13 cellular contexts compared by ENCODE assay signal in the genomic region with DNA sequence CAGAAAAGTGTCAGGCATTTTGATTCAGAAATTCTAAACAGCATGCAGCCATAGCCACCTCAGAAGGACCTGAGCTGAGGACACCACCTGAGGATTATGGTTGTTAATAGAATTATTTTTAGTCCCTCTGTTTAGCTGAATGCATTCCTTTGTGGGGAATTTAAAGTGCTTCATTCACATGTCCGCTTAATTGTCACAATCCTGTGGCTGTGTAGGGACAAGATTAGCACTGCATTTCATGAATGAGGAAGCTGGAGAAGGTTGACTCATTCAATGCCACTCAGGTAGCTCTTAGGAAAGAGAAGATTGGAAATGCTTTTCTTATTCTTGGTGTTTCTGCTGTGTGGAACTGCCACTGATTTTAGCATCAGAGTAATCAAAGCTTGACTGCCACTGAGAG. TPM values are rescaled to one million over a fixed set of nuclear protein-coding genes. Genes with fewer than 3 reads are reported as not detected.
DNase-seq lines count a peak whose midpoint lies in the region; ATAC-seq and TF ChIP-seq lines count a peak whose summit lies in the region.
"Had no signal": no experiment of that assay in that cellular context is flagged by ENCODE, and none has a peak within 500 bp of the region (broad histone marks: within the 10 kb centered on the region; RNA-seq: fewer than 3 reads in every experiment).

No MANE protein-coding gene starts in this region.

- H3K4me3 ChIP-seq in HCT116 (replicated peaks in 1 of 2; ENCODE audit: low read depth in 1 of 2, low read length in 2 of 2) = no peak overlapping the region
- H3K4me3 ChIP-seq: SK-N-MC had no signal

- H3K4me1 ChIP-seq in HCT116 (ENCODE audit: control insufficient read depth in 1 of 2, insufficient read depth in 2 of 2, low read length in 2 of 2) = peaks cover 49 to 52% of the 10 kb centered on the region in 2 experiments

- H3K9me2 ChIP-seq in HCT116 (ENCODE audit: insufficient read depth) = no peaks in the 10 kb centered on the region

- no peak for TF ChIP-seq POLR2A in HCT116 (IDR thresholded peaks at IDR 0.05; ENCODE audit: borderline replicate concordance, extremely low read depth, insufficient read depth, insufficient read length)
- no peak for TF ChIP-seq POLR2A in erythroblast (IDR thresholded peaks at IDR 0.05; ENCODE audit: low read length)

- H3K79me2 ChIP-seq in HCT116 (ENCODE audit: insufficient read depth, low read length) = no peaks in the 10 kb centered on the region

- ATAC-seq in HCT116 = peak; percentile 76
- no peak for ATAC-seq in sciatic nerve
- ATAC-seq: naive thymus-derived CD4-positive, alpha-beta T cell had no signal

- H3K36me3 ChIP-seq in HCT116 (ENCODE audit: control insufficient read depth in 1 of 2, insufficient read depth in 2 of 2, low read length in 2 of 2) = no peaks in the 10 kb centered on the region

- TF ChIP-seq RAD21 in HCT116 (IDR thresholded peaks at IDR 0.05; ENCODE audit: low read depth) = no peak

- no peak for TF ChIP-seq CTCF in HCT116 (IDR thresholded peaks at IDR 0.05 in 2 of 3, conservative IDR thresholded peaks at IDR 0.05 in 1 of 3; ENCODE audit: borderline replicate concordance in 1 of 3, insufficient read depth in 1 of 3, low read depth in 2 of 3, low read length in 2 of 3)

- peak overlapping the region; percentile 73; the same call in 1 of the 2 replicates for H3K27ac ChIP-seq in HCT116 (ENCODE audit: low read depth, low read length)
- H3K27ac ChIP-seq: SK-N-MC had no signal

- DNase-seq in A172 (ENCODE audit: low spot score) (peak; percentile 29), HCT116 (ENCODE audit: low read depth, low spot score) (peak; percentile 32), SKM-1 treated with dmso at 0.1 percent for 144 hours (lab: John Stamatoyannopoulos, UW; ENCODE audit: unreplicated experiment) (peak; percentile 16), islet precursor cell (peak; percentile 75), GM19238 (ENCODE audit: insufficient read length, low spot score) (no peak), sciatic nerve (ENCODE audit: low spot score) (no peak), erythroblast (lab: John Stamatoyannopoulos, UW) (no peak)
- DNase-seq in stimulated activated CD4-positive, alpha-beta T cell treated with anti-CD3 and anti-CD28 coated beads, Interleukin-12 subunit alpha, Interleukin-12 subunit beta, amount 100 ng/mL, for 4 hours = no peak
- DNase-seq: activated CD4-positive, alpha-beta memory T cell treated with anti-CD3 and anti-CD28 coated beads for 36 hours; activated naive CD8-positive, alpha-beta T cell treated with anti-CD3 and anti-CD28 coated beads, Interleukin-2, amount 10 ng/mL, durations not matched to agents 7 days and 5 days; naive thymus-derived CD4-positive, alpha-beta T cell; NCI-H510A had no signal

- H2AFZ ChIP-seq in HCT116 (ENCODE audit: low read depth, low read length, poor library complexity, severe bottlenecking) = peak overlapping the region; percentile 58

- CTCF ChIA-PET in HCT116 (lab: Charles Lee) = no interaction called here

- intact Hi-C loops in HCT116 (cut with micrococcal nuclease) = no loop called here
- intact Hi-C loops in sciatic nerve (cut with DNase I) = no loop called here

- BruUV-seq in HCT116 (replicated peaks; lab: Mats Ljungman, UMichigan) = no TSS peak

- RAD21 ChIA-PET in HCT116 (lab: Charles Lee; ENCODE audit: low non-redundant PET in 1 of 2, low total read pairs in 2 of 2, uncharacterized antibody in 2 of 2, unreplicated experiment in 2 of 2) = no interaction called here

- POLR2A ChIA-PET in HCT116 (lab: Charles Lee) = interaction anchor here (1.2 kb wide), 1 partner anchor 114 kb away, joined by 3 read pairs; no protein-coding TSS in a partner anchor

- peak overlapping the region; percentile 50 for H3K4me2 ChIP-seq in HCT116 (ENCODE audit: low read length)

- H3K9ac ChIP-seq in HCT116 (ENCODE audit: low read length) = peak overlapping the region; percentile 30; the same call in 1 of the 2 replicates

- no peaks in the 10 kb centered on the region for H3K27me3 ChIP-seq in HCT116 (ENCODE audit: insufficient read depth, low read length)

- no peaks in the 10 kb centered on the region for H3K9me3 ChIP-seq in HCT116 (ENCODE audit: control insufficient read depth in 1 of 2, insufficient read depth in 1 of 2, low read depth in 1 of 2, low read length in 2 of 2)

- H4K20me1 ChIP-seq in HCT116 (ENCODE audit: insufficient read depth) = no peaks in the 10 kb centered on the region

TF ChIP-seq in HCT116, 20 proteins besides CTCF, POLR2A, EP300 and RAD21:
- TF ChIP-seq SP1 (IDR thresholded peaks at IDR 0.05; ENCODE audit: low read depth) = peak; percentile 65
- no peak for TF ChIP-seq ZNF274 (IDR thresholded peaks at IDR 0.05; ENCODE audit: low read depth, low read length)
- no peak for TF ChIP-seq EGR1 (IDR thresholded peaks at IDR 0.05; ENCODE audit: low read depth)
- no peak for TF ChIP-seq ZFX (IDR thresholded peaks at IDR 0.05)
- peak; percentile 64 for TF ChIP-seq CEBPB (IDR thresholded peaks at IDR 0.05; ENCODE audit: low read depth)
- TF ChIP-seq REST (IDR thresholded peaks at IDR 0.05; ENCODE audit: low read depth) = no peak
- no peak for TF ChIP-seq EZH2phosphoT487 (IDR thresholded peaks at IDR 0.05; ENCODE audit: borderline replicate concordance)
- TF ChIP-seq MAX (IDR thresholded peaks at IDR 0.05) = peak; percentile 57
- no peak for TF ChIP-seq POLR2AphosphoS5 (IDR thresholded peaks at IDR 0.05; ENCODE audit: low read depth, low read length)
- TF ChIP-seq SRF (IDR thresholded peaks at IDR 0.05; ENCODE audit: low read depth) = no peak
- peak; percentile 39; the same call in 1 of the 2 replicates for TF ChIP-seq ELF1 (IDR thresholded peaks at IDR 0.05; ENCODE audit: borderline replicate concordance, low read depth)
- peak; percentile 51; the same call in 1 of the 2 replicates for TF ChIP-seq SIN3A (IDR thresholded peaks at IDR 0.05; ENCODE audit: low read depth)
- TF ChIP-seq YY1 (IDR thresholded peaks at IDR 0.05; ENCODE audit: extremely low read depth, insufficient replicate concordance, low read depth, low read length) = no peak
- TF ChIP-seq ZBTB33 (IDR thresholded peaks at IDR 0.05; ENCODE audit: extremely low read depth, insufficient replicate concordance, low read length) = no peak
- no peak for TF ChIP-seq TCF7L2 (IDR thresholded peaks at IDR 0.05; ENCODE audit: borderline replicate concordance, extremely low read depth, insufficient read depth, insufficient read length)
- TF ChIP-seq EZH2 (IDR thresholded peaks at IDR 0.05) = no peak
- peak; percentile 83 for TF ChIP-seq CBX3 (IDR thresholded peaks at IDR 0.05; ENCODE audit: low read depth)
- TF ChIP-seq FOSL1 (IDR thresholded peaks at IDR 0.05; ENCODE audit: low read depth) = peak; percentile 54
- TF ChIP-seq JUND (IDR thresholded peaks at IDR 0.05) = peak; percentile 57; the same call in 1 of the 2 replicates
- no peak for TF ChIP-seq ATF3 (IDR thresholded peaks at IDR 0.05)

RNA-seq across cellular contexts. Expression of gene KRR1, which starts 42.0 kb away (rescaled TPM):
- 56.5 and 64.7 TPM in 2 replicates for total RNA-seq in A172 (2014; rRNA removed; shearing (Covaris generic))
- total RNA-seq in HCT116 (2021; ENCODE audit: unreplicated experiment) (192 TPM), sciatic nerve (58.6 TPM)
- polyA plus RNA-seq in HCT116 (2012) = 64.7 and 79.9 TPM in 2 replicates

Comparison
In these comparisons a context has a peak if more than half of its experiments do, and no peak if none do; other contexts are left out.
1. DNase-seq: peak in A172 (single experiment), HCT116 (single experiment), SKM-1 treated with dmso at 0.1 percent for 144 hours (single experiment) and islet precursor cell (single experiment); none in GM19238 (single experiment), sciatic nerve (single experiment), erythroblast (0 of 2) and stimulated activated CD4-positive, alpha-beta T cell treated with anti-CD3 and anti-CD28 coated beads, Interleukin-12 subunit alpha, Interleukin-12 subunit beta, amount 100 ng/mL, for 4 hours (single experiment).